27 cellular contexts compared by ENCODE assay signal in the genomic region with DNA sequence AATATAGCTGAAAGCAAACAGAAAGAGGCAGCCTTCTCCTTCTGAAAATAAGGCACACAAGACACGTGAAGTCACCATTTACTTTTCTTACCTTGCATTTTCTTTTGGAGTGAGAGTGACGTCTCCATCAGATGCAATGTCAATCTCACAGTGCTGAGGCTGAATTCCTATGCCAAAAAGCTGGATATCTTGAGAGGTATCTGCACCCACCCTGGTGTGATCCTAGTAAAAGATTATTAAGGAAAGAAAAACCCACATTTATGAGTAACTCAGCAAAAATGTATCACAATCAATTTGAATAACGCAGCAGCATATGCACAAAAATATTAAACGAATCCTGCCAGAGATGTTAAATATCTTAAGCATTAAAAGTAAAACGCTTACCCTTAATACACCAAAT.
"Had no signal": no experiment of that assay in that cellular context is flagged by ENCODE, and none has a peak within 500 bp of the region (broad histone marks: within the 10 kb centered on the region; RNA-seq: fewer than 3 reads in every experiment).

No MANE protein-coding gene starts in this region.

- ATAC-seq: naive thymus-derived CD8-positive, alpha-beta T cell; natural killer cell treated with Interleukin-12 subunit alpha and Interleukin-12 subunit beta and Interleukin-15 and Interleukin-18, amount 100 ng/mL, for 72 hours; pancreas; right cardiac atrium; right lobe of liver; stimulated activated effector memory CD8-positive, alpha-beta T cell treated with anti-CD3 and anti-CD28 coated beads, Interleukin-12 subunit alpha, Interleukin-12 subunit beta, amount 100 ng/mL, for 72 hours; stimulated activated naive CD8-positive, alpha-beta T cell treated with anti-CD3 and anti-CD28 coated beads, Interleukin-15, amount 100 ng/mL, for 72 hours; stimulated activated naive CD8-positive, alpha-beta T cell treated with anti-CD3 and anti-CD28 coated beads, Interleukin-15, Interleukin-2, amounts not matched to agents 100 U/mL and 50 U/mL, for 24 hours; upper lobe of right lung had no signal

- H3K27me3 ChIP-seq: neural progenitor cell, pancreas, right lobe of liver, sigmoid colon, suprapubic skin, testis, tibial artery, transverse colon, upper lobe of right lung, uterus had no signal

- H3K27me3 Mint-ChIP-seq: naive B cell; natural killer cell treated with Interleukin-12 subunit alpha and Interleukin-12 subunit beta and Interleukin-15 and Interleukin-18, amount 100 ng/mL, for 72 hours; stimulated activated naive CD8-positive, alpha-beta T cell treated with anti-CD3 and anti-CD28 coated beads, Interleukin-15, amount 100 ng/mL, for 72 hours; type B pancreatic cell had no signal

- H3K4me2 ChIP-seq: neural progenitor cell had no signal

- H3K27ac ChIP-seq: neural progenitor cell, pancreas, prostate gland, right lobe of liver, sigmoid colon, suprapubic skin, testis, tibial artery, transverse colon, upper lobe of right lung, uterus had no signal

- DNase-seq: naive B cell; naive thymus-derived CD8-positive, alpha-beta T cell; occipital lobe; pancreas; right cardiac atrium; right lobe of liver; sigmoid colon; small intestine; stimulated activated CD4-positive, alpha-beta T cell treated with anti-CD3 and anti-CD28 coated beads, Interleukin-15, amount 100 ng/mL, for 24 hours; stimulated activated CD4-positive, alpha-beta T cell treated with anti-CD3 and anti-CD28 coated beads, Interleukin-2, amount 100 ng/mL, for 24 hours; stimulated activated CD4-positive, alpha-beta T cell treated with anti-CD3 and anti-CD28 coated beads, Interleukin-2, amount 100 ng/mL, for 48 hours; stimulated activated CD4-positive, alpha-beta T cell treated with anti-CD3 and anti-CD28 coated beads, Interleukin-4, amount 100 ng/mL, for 24 hours; stimulated activated naive CD4-positive, alpha-beta T cell; stimulated activated naive CD8-positive, alpha-beta T cell treated with anti-CD3 and anti-CD28 coated beads, Interleukin-15, amount 100 ng/mL, for 72 hours; stimulated activated naive CD8-positive, alpha-beta T cell treated with anti-CD3 and anti-CD28 coated beads, Interleukin-15, Interleukin-2, amounts not matched to agents 100 U/mL and 50 U/mL, for 24 hours; substantia nigra; testis; tibial artery; transverse colon; upper lobe of right lung; uterus had no signal

- H3K9me3 Mint-ChIP-seq: naive B cell; naive thymus-derived CD8-positive, alpha-beta T cell; natural killer cell treated with Interleukin-12 subunit alpha and Interleukin-12 subunit beta and Interleukin-15 and Interleukin-18, amount 100 ng/mL, for 72 hours; neural progenitor cell; stimulated activated effector memory CD8-positive, alpha-beta T cell treated with anti-CD3 and anti-CD28 coated beads, Interleukin-12 subunit alpha, Interleukin-12 subunit beta, amount 100 ng/mL, for 72 hours; stimulated activated naive CD8-positive, alpha-beta T cell treated with anti-CD3 and anti-CD28 coated beads, Interleukin-15, amount 100 ng/mL, for 72 hours; type B pancreatic cell had no signal

- H2AFZ ChIP-seq: neural progenitor cell had no signal

- H3K4me3 Mint-ChIP-seq: naive B cell; naive thymus-derived CD8-positive, alpha-beta T cell; natural killer cell treated with Interleukin-12 subunit alpha and Interleukin-12 subunit beta and Interleukin-15 and Interleukin-18, amount 100 ng/mL, for 72 hours; neural progenitor cell; stimulated activated effector memory CD8-positive, alpha-beta T cell treated with anti-CD3 and anti-CD28 coated beads, Interleukin-12 subunit alpha, Interleukin-12 subunit beta, amount 100 ng/mL, for 72 hours; stimulated activated naive CD8-positive, alpha-beta T cell treated with anti-CD3 and anti-CD28 coated beads, Interleukin-15, amount 100 ng/mL, for 72 hours; type B pancreatic cell had no signal

- H3K4me3 ChIP-seq: neural progenitor cell, pancreas, prostate gland, right lobe of liver, sigmoid colon, suprapubic skin, testis, tibial artery, transverse colon, upper lobe of right lung, uterus had no signal

- H3K4me1 Mint-ChIP-seq: naive B cell; naive thymus-derived CD8-positive, alpha-beta T cell; neural progenitor cell; stimulated activated effector memory CD8-positive, alpha-beta T cell treated with anti-CD3 and anti-CD28 coated beads, Interleukin-12 subunit alpha, Interleukin-12 subunit beta, amount 100 ng/mL, for 72 hours; stimulated activated naive CD8-positive, alpha-beta T cell treated with anti-CD3 and anti-CD28 coated beads, Interleukin-15, amount 100 ng/mL, for 72 hours had no signal

- H3K9me3 ChIP-seq: pancreas, prostate gland, right lobe of liver, sigmoid colon, suprapubic skin, testis, tibial artery, transverse colon, upper lobe of right lung, uterus had no signal

- FAIRE-seq: pancreas, small intestine had no signal

- H3K4me1 ChIP-seq: neural progenitor cell, pancreas, prostate gland, right lobe of liver, testis, tibial artery, transverse colon, upper lobe of right lung, uterus had no signal

- H3K36me3 Mint-ChIP-seq: naive thymus-derived CD8-positive, alpha-beta T cell; natural killer cell treated with Interleukin-12 subunit alpha and Interleukin-12 subunit beta and Interleukin-15 and Interleukin-18, amount 100 ng/mL, for 72 hours; stimulated activated effector memory CD8-positive, alpha-beta T cell treated with anti-CD3 and anti-CD28 coated beads, Interleukin-12 subunit alpha, Interleukin-12 subunit beta, amount 100 ng/mL, for 72 hours had no signal

- H3K27ac Mint-ChIP-seq: naive B cell; naive thymus-derived CD8-positive, alpha-beta T cell; natural killer cell treated with Interleukin-12 subunit alpha and Interleukin-12 subunit beta and Interleukin-15 and Interleukin-18, amount 100 ng/mL, for 72 hours; neural progenitor cell; stimulated activated effector memory CD8-positive, alpha-beta T cell treated with anti-CD3 and anti-CD28 coated beads, Interleukin-12 subunit alpha, Interleukin-12 subunit beta, amount 100 ng/mL, for 72 hours; stimulated activated naive CD8-positive, alpha-beta T cell treated with anti-CD3 and anti-CD28 coated beads, Interleukin-15, amount 100 ng/mL, for 72 hours; type B pancreatic cell had no signal

- H3K36me3 ChIP-seq: neural progenitor cell, prostate gland, uterus had no signal
